ENCODE assay signal across 8 cellular contexts in genomic region chr14:74763803-74764531, GRCh38. TPM values are rescaled to one million over a fixed set of nuclear protein-coding genes. Genes with fewer than 3 reads are reported as not detected.
DNase-seq lines count a peak whose midpoint lies in the region; ATAC-seq and TF ChIP-seq lines count a peak whose summit lies in the region.

No MANE protein-coding gene starts in this region.

- TF ChIP-seq POLR2A in vagina (IDR thresholded peaks at IDR 0.05) = no peak

- H3K36me3 ChIP-seq in cardiac muscle cell = no peaks in the 10 kb centered on the region
- H3K36me3 ChIP-seq in vagina = no peaks in the 10 kb centered on the region

- H3K4me3 ChIP-seq in cardiac muscle cell (peak overlapping the region; percentile 76), epithelial cell of proximal tubule (ENCODE audit: low read depth, low read length) (peak overlapping the region; percentile 88), vagina (peak overlapping the region; percentile 82 to 84)

- H3K27ac Mint-ChIP-seq in natural killer cell = peak overlapping the region; percentile 91 to 94

- H3K27me3 ChIP-seq in cardiac muscle cell = peaks cover 8% of the 10 kb centered on the region
- no peaks in the 10 kb centered on the region for H3K27me3 ChIP-seq in vagina

- H3K9me3 ChIP-seq in cardiac muscle cell (ENCODE audit: low read depth) (no peaks in the 10 kb centered on the region), vagina (no peaks in the 10 kb centered on the region)

- H3K27ac ChIP-seq in cardiac muscle cell = peak overlapping the region; percentile 97
- peak overlapping the region; percentile 87 for H3K27ac ChIP-seq in vagina

- H3K9me3 Mint-ChIP-seq in natural killer cell = no peaks in the 10 kb centered on the region

- ATAC-seq in left ventricle myocardium superior (no peak), natural killer cell (no peak), HG03280 (IDR thresholded peaks at IDR 0.05; ENCODE audit: unreplicated experiment) (no peak)

- no peaks in the 10 kb centered on the region for H3K36me3 Mint-ChIP-seq in natural killer cell

- peak; percentile 12 to 22 for DNase-seq in cardiac muscle cell (ENCODE audit: low read depth in 1 of 2, low spot score in 1 of 2)
- DNase-seq in left ventricle myocardium superior = no peak
- peak; percentile 13 for DNase-seq in activated CD4-positive, alpha-beta T cell treated with anti-CD3 and anti-CD28 coated beads, Interleukin-2, amount 50 U/mL, for 1 hour
- no peak for DNase-seq in epithelial cell of proximal tubule (ENCODE audit: low read depth)
- DNase-seq in natural killer cell = peak; percentile 16
- DNase-seq in vagina (ENCODE audit: extremely low spot score in 2 of 2) = no peak
- no peak for DNase-seq in COR-L47 (lab: John Stamatoyannopoulos, UW)

- H3K4me1 Mint-ChIP-seq in natural killer cell = peaks cover 51 to 52% of the 10 kb centered on the region in 2 donors

- H3K4me1 ChIP-seq in cardiac muscle cell (ENCODE audit: low read depth) = peaks cover 31% of the 10 kb centered on the region
- H3K4me1 ChIP-seq in vagina = peaks cover 55% of the 10 kb centered on the region

- intact Hi-C loops in left ventricle myocardium superior (cut with micrococcal nuclease) = no loop called here
- intact Hi-C loops in natural killer cell (cut with micrococcal nuclease) = loop anchor here (1.0 to 10.0 kb wide), 5 partner anchors 51 to 269 kb away; partner anchors contain the start of genes AREL1, FCF1, ISCA2 and NPC2
- intact Hi-C loops in vagina (cut with DNase I) = no loop called here

- TF ChIP-seq CTCF in cardiac muscle cell (IDR thresholded peaks at IDR 0.05; ENCODE audit: low read depth, low read length) = no peak
- TF ChIP-seq CTCF in epithelial cell of proximal tubule (conservative IDR thresholded peaks at IDR 0.05; ENCODE audit: low read depth, low read length) = no peak
- TF ChIP-seq CTCF in natural killer cell (IDR thresholded peaks at IDR 0.05) = no peak
- TF ChIP-seq CTCF in vagina (IDR thresholded peaks at IDR 0.05) = no peak

- H3K4me3 Mint-ChIP-seq in natural killer cell = peak overlapping the region; percentile 92

- peaks cover 0 to 2% of the 10 kb centered on the region in 2 donors for H3K27me3 Mint-ChIP-seq in natural killer cell (ENCODE audit: low read depth in 2 of 2)

RNA-seq across cellular contexts. Expression of gene YLPM1, which starts 0.9 kb away (rescaled TPM):
- total RNA-seq in cardiac muscle cell = 24.5 and 50.2 TPM in 2 replicates
- polyA plus RNA-seq in cardiac muscle cell = 31.6 and 39.6 TPM in 2 replicates
- total RNA-seq in left ventricle myocardium superior = 26.4 TPM
- total RNA-seq in epithelial cell of proximal tubule = 20.3 and 22.5 TPM in 2 replicates
- 100 to 1,000 TPM in 1 of 3 donors, 10 to 100 TPM in 2; 86.1 to 101 (median 93.3) TPM for total RNA-seq in natural killer cell
- 50.3 TPM for total RNA-seq in vagina

RNA-seq across cellular contexts. Expression of gene FCF1, which starts 51.0 kb away (rescaled TPM):
- total RNA-seq in cardiac muscle cell = 21.9 and 23.9 TPM in 2 replicates
- polyA plus RNA-seq in cardiac muscle cell = 15.9 and 18.1 TPM in 2 replicates
- total RNA-seq in left ventricle myocardium superior = 38.9 TPM
- total RNA-seq in epithelial cell of proximal tubule = 21.4 and 22.9 TPM in 2 replicates
- total RNA-seq in natural killer cell = 10 to 100 TPM; 37.1 to 49.6 (median 40.4) TPM
- 11.0 TPM for total RNA-seq in vagina

RNA-seq across cellular contexts. Expression of gene AREL1, which starts 51.1 kb away (rescaled TPM):
- total RNA-seq in cardiac muscle cell (14.9 and 28.9 TPM in 2 replicates), left ventricle myocardium superior (28.1 TPM), epithelial cell of proximal tubule (28.9 and 35.7 TPM in 2 replicates), natural killer cell (10 to 100 TPM; 65.9 to 83.0 (median 82.3) TPM), vagina (32.7 TPM)
- 12.9 and 19.2 TPM in 2 replicates for polyA plus RNA-seq in cardiac muscle cell

Comparison
In these comparisons a context has a peak if more than half of its experiments do, and no peak if none do; other contexts are left out.
1. DNase-seq: peak in cardiac muscle cell (2 of 2), activated CD4-positive, alpha-beta T cell treated with anti-CD3 and anti-CD28 coated beads, Interleukin-2, amount 50 U/mL, for 1 hour (single experiment) and natural killer cell (single experiment); none in left ventricle myocardium superior (single experiment), epithelial cell of proximal tubule (single experiment), vagina (0 of 2) and COR-L47 (single experiment).
2. Peak in every context shown above with its lines, with median percentiles within 50 percentile points of each other: H3K4me3 ChIP-seq.